ENCODE assay signal across 12 cellular contexts in the genomic region with DNA sequence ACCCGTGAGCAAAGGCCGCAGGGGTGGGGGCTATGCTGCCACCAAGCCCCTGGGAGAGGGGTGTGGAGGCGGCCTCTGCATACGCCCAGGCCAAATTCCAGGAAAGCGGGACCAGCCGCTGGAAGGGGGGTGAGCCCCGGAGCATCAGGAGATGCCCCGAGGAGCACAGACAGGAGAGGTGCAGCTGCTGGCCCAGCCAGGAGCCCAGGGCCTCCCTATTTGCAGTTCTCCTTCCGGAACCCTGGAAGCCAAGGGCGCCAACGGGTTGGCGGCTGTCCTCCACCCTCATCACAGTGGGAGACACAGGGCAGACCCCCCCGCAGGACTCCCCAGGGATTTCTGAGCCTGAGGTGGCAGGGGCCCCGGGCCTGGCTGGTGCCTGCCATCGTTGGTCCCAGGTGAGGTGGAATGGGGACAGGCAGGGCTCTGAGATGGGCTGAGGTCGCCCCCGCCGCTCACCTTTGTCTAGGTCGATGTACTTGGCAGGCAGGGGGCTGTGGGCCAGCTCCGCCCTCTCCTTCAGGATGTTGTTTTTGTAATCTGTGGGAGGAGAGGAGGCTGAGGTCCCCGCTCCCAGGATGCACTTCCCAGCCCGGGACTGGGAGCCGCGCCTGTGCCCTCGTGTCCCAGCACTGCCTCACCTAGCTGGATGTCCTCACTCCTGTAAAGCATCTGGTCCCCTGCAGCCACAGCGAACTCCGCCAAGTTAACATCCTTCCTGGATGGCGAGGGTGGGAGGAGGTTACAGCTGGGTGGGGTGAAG. TPM values are rescaled to one million over a fixed set of nuclear protein-coding genes. Genes with fewer than 3 reads are reported as not detected.
A peak's percentile ranks its signal among the peaks of the same experiment; 100 is the strongest.
DNase-seq lines count a peak whose midpoint lies in the region; ATAC-seq and TF ChIP-seq lines count a peak whose summit lies in the region.
"Had no signal": no experiment of that assay in that cellular context is flagged by ENCODE, and none has a peak within 500 bp of the region (broad histone marks: within the 10 kb centered on the region; RNA-seq: fewer than 3 reads in every experiment).

No MANE protein-coding gene starts in this region.

- H2AFZ ChIP-seq in GM23338: no peak overlapping the region

- H3K27ac Mint-ChIP-seq in GM23338: no peak overlapping the region
- peak overlapping the region in 4 of 10 donors; percentile 32 to 86 (median 66) for H3K27ac Mint-ChIP-seq in naive thymus-derived CD8-positive, alpha-beta T cell
- H3K27ac Mint-ChIP-seq: T-helper 1 cell treated with Interleukin-12 subunit alpha and Interleukin-12 subunit beta and Interleukin-4 antibody, amounts not matched to agents 30 μg/mL and 1 μg/mL, for 36 hours had no signal

- H3K79me2 ChIP-seq in GM23338 (replicated peaks; ENCODE audit: insufficient read depth): no peaks in the 10 kb centered on the region

- H4K20me1 ChIP-seq in GM23338 (replicated peaks; ENCODE audit: insufficient read depth): no peaks in the 10 kb centered on the region; the same call in 1 of the 2 replicates

- H3K4me3 ChIP-seq in GM23338 (peak overlapping the region; percentile 69), WERI-Rb-1 (ENCODE audit: low read depth, low read length) (no peak overlapping the region)

- H3K27ac ChIP-seq in C4-2B (peak overlapping the region; percentile 86), GM23338 (ENCODE audit: low read depth) (no peak overlapping the region), WERI-Rb-1 (peak overlapping the region; percentile 73)

- no peak for TF ChIP-seq CTCF in C4-2B (conservative IDR thresholded peaks at IDR 0.05)
- TF ChIP-seq CTCF in GM23338 (conservative IDR thresholded peaks at IDR 0.05; ENCODE audit: low read depth in 2 of 2): no peak
- no peak for TF ChIP-seq CTCF in WERI-Rb-1 (IDR thresholded peaks at IDR 0.05; ENCODE audit: low read depth, low read length)

- intact Hi-C loops in left colon (cut with DNase I, micrococcal nuclease): no loop called here

- peaks cover 34% of the 10 kb centered on the region for H3K27me3 Mint-ChIP-seq in GM23338 (ENCODE audit: insufficient read depth, low read depth, poor library complexity)
- peaks cover 0 to 13% (median 0%) of the 10 kb centered on the region in 5 donors for H3K27me3 Mint-ChIP-seq in naive thymus-derived CD8-positive, alpha-beta T cell

- no peaks in the 10 kb centered on the region for H3K9me3 Mint-ChIP-seq in GM23338
- H3K9me3 Mint-ChIP-seq in naive thymus-derived CD8-positive, alpha-beta T cell: no peaks in the 10 kb centered on the region
- H3K9me3 Mint-ChIP-seq: T-helper 1 cell treated with Interleukin-12 subunit alpha and Interleukin-12 subunit beta and Interleukin-4 antibody, amounts not matched to agents 30 μg/mL and 1 μg/mL, for 36 hours had no signal

- H3K4me3 Mint-ChIP-seq in GM23338: peak overlapping the region; percentile 74
- peak overlapping the region in 9 of 10 donors; percentile 29 to 83 (median 60) for H3K4me3 Mint-ChIP-seq in naive thymus-derived CD8-positive, alpha-beta T cell
- H3K4me3 Mint-ChIP-seq: T-helper 1 cell treated with Interleukin-12 subunit alpha and Interleukin-12 subunit beta and Interleukin-4 antibody, amounts not matched to agents 30 μg/mL and 1 μg/mL, for 36 hours had no signal

- peaks cover 28% of the 10 kb centered on the region for H3K27me3 ChIP-seq in GM23338 (ENCODE audit: insufficient read depth)
- no peaks in the 10 kb centered on the region for H3K27me3 ChIP-seq in WERI-Rb-1 (ENCODE audit: insufficient read depth, low read depth, severe bottlenecking)

- ATAC-seq in GM23338 (peak; percentile 39), HG03175 (IDR thresholded peaks at IDR 0.05; ENCODE audit: unreplicated experiment) (no peak), left colon (no peak)
- ATAC-seq in naive thymus-derived CD8-positive, alpha-beta T cell: no peak

- H3K9me2 ChIP-seq in GM23338 (ENCODE audit: insufficient read depth): no peaks in the 10 kb centered on the region

- no peaks in the 10 kb centered on the region for H3K9me3 ChIP-seq in WERI-Rb-1 (ENCODE audit: severe bottlenecking)

- peaks cover 23% of the 10 kb centered on the region for H3K4me1 Mint-ChIP-seq in GM23338
- H3K4me1 Mint-ChIP-seq in naive thymus-derived CD8-positive, alpha-beta T cell: peaks cover 11 to 34% (median 28%) of the 10 kb centered on the region in 4 donors

- POLR2A ChIA-PET in naive thymus-derived CD8-positive, alpha-beta T cell (lab: Charles Lee): interaction anchor here (1.0 to 7.4 kb wide), 4 partner anchors 12 to 54 kb away, joined by 3 to 105 read pairs (median 6); a partner anchor contains a TSS

- DNase-seq in GM23338 (ENCODE audit: low spot score) (peak; percentile 80), WERI-Rb-1 (no peak), HT-29 (ENCODE audit: low spot score) (no peak), retina (no peak), left colon (no peak)
- DNase-seq in naive thymus-derived CD8-positive, alpha-beta T cell: peak in 1 of 10 donors; percentile 27
- DNase-seq: aorta; occipital lobe; stimulated activated CD4-positive, alpha-beta T cell treated with anti-CD3 and anti-CD28 coated beads, Interleukin-2, amount 100 ng/mL, for 48 hours had no signal

- peak overlapping the region; percentile 90 for H3K4me2 ChIP-seq in GM23338

- no peaks in the 10 kb centered on the region for H3K36me3 ChIP-seq in GM23338 (ENCODE audit: insufficient read depth)
- H3K36me3 ChIP-seq in WERI-Rb-1: peaks cover 31% of the 10 kb centered on the region

- peaks cover 31% of the 10 kb centered on the region for H3K4me1 ChIP-seq in GM23338 (ENCODE audit: insufficient read depth)

- H3F3A ChIP-seq in GM23338 (replicated peaks; ENCODE audit: low read depth): peaks cover 25% of the 10 kb centered on the region

- no peaks in the 10 kb centered on the region for H3K36me3 Mint-ChIP-seq in GM23338 (ENCODE audit: low read depth)
- no peaks in the 10 kb centered on the region for H3K36me3 Mint-ChIP-seq in naive thymus-derived CD8-positive, alpha-beta T cell

TF ChIP-seq in GM23338, 12 proteins besides CTCF, POLR2A, EP300 and RAD21:
- TF ChIP-seq POLR2AphosphoS5 (IDR thresholded peaks at IDR 0.05; ENCODE audit: low read depth): peak; percentile 35; the same call in 1 of the 2 replicates
- no peak for TF ChIP-seq STAT1 (IDR thresholded peaks at IDR 0.05; ENCODE audit: unreplicated experiment)

RNA-seq across cellular contexts. Expression of a gene that starts 4.4 kb away (rescaled TPM):
- 62.7 and 69.7 TPM in 2 replicates for total RNA-seq in GM23338 (2014; rRNA removed; shearing (Covaris generic))
- 13.5 and 15.4 TPM in 2 replicates for polyA plus RNA-seq in GM23338 (2016; fragmentation: Nextera tagmentation; extraction: Ambion mirVana)
- 10 to 100 TPM; 41.9 to 53.3 TPM for total RNA-seq in naive thymus-derived CD8-positive, alpha-beta T cell
- polyA plus RNA-seq in naive thymus-derived CD8-positive, alpha-beta T cell: 1 to 10 TPM in 2 of 3 donors, under 1 TPM in 1; 0.99 to 2.0 (median 1.4) TPM
- 246 and 269 TPM in 2 replicates for total RNA-seq in HT-29 (2014; rRNA removed; shearing (Covaris generic))
- 10 to 100 TPM; 57.2 to 69.0 TPM for total RNA-seq in left colon

RNA-seq across cellular contexts. Expression of a gene that starts 4.8 kb away (rescaled TPM):
- 11.7 and 17.2 TPM in 2 replicates for total RNA-seq in GM23338 (2014; rRNA removed; shearing (Covaris generic))
- polyA plus RNA-seq in GM23338 (2016; fragmentation: Nextera tagmentation; extraction: Ambion mirVana): 7.6 and 9.1 TPM in 2 replicates
- 1 to 10 TPM; 7.4 to 7.7 TPM for total RNA-seq in naive thymus-derived CD8-positive, alpha-beta T cell
- polyA plus RNA-seq in naive thymus-derived CD8-positive, alpha-beta T cell: 10 to 100 TPM in 2 of 3 donors, 1 to 10 TPM in 1; 7.4 to 22.0 (median 19.7) TPM
- total RNA-seq in HT-29 (2014; rRNA removed; shearing (Covaris generic)): not detected in 2 replicates
- total RNA-seq in left colon: 10 to 100 TPM in 1 of 2 donors, 1 to 10 TPM in 1; 8.5 to 20.7 TPM

RNA-seq across cellular contexts. Expression of a gene that starts 21.4 kb away (rescaled TPM):
- total RNA-seq in GM23338 (2014; rRNA removed; shearing (Covaris generic)): 156 and 167 TPM in 2 replicates
- 355 and 369 TPM in 2 replicates for polyA plus RNA-seq in GM23338 (2016; fragmentation: Nextera tagmentation; extraction: Ambion mirVana)
- 10 to 100 TPM; 68.0 to 70.3 TPM for total RNA-seq in naive thymus-derived CD8-positive, alpha-beta T cell
- polyA plus RNA-seq in naive thymus-derived CD8-positive, alpha-beta T cell: 100 to 1,000 TPM; 146 to 169 (median 168) TPM
- 377 and 383 TPM in 2 replicates for total RNA-seq in HT-29 (2014; rRNA removed; shearing (Covaris generic))
- total RNA-seq in left colon: 100 to 1,000 TPM; 175 to 212 TPM

RNA-seq across cellular contexts. Expression of a gene that starts 22.5 kb away (rescaled TPM):
- 0.14 TPM in 1 of 2 replicates, not detected in the other for total RNA-seq in GM23338 (2014; rRNA removed; shearing (Covaris generic))
- polyA plus RNA-seq in GM23338 (2016; fragmentation: Nextera tagmentation; extraction: Ambion mirVana): 0.12 TPM in 1 of 2 replicates, not detected in the other
- total RNA-seq in naive thymus-derived CD8-positive, alpha-beta T cell: 1 to 10 TPM; 2.7 to 3.0 TPM
- polyA plus RNA-seq in naive thymus-derived CD8-positive, alpha-beta T cell: under 1 TPM in 1 of 3 donors, not detected in 2; 0.10 TPM
- 0.89 and 1.6 TPM in 2 replicates for total RNA-seq in HT-29 (2014; rRNA removed; shearing (Covaris generic))
- total RNA-seq in left colon: under 1 TPM; 0.67 to 0.89 TPM

RNA-seq across cellular contexts. Expression of a gene that starts 29.0 kb away (rescaled TPM):
- 12.9 and 13.5 TPM in 2 replicates for total RNA-seq in GM23338 (2014; rRNA removed; shearing (Covaris generic))
- polyA plus RNA-seq in GM23338 (2016; fragmentation: Nextera tagmentation; extraction: Ambion mirVana): 8.1 and 8.2 TPM in 2 replicates
- 10 to 100 TPM; 25.5 to 25.9 TPM for total RNA-seq in naive thymus-derived CD8-positive, alpha-beta T cell
- polyA plus RNA-seq in naive thymus-derived CD8-positive, alpha-beta T cell: 10 to 100 TPM in 2 of 3 donors, 1 to 10 TPM in 1; 9.3 to 19.9 (median 11.6) TPM
- 62.5 and 70.5 TPM in 2 replicates for total RNA-seq in HT-29 (2014; rRNA removed; shearing (Covaris generic))
- total RNA-seq in left colon: 10 to 100 TPM; 67.3 to 86.7 TPM
